18 cellular contexts compared by ENCODE assay signal in the genomic region with DNA sequence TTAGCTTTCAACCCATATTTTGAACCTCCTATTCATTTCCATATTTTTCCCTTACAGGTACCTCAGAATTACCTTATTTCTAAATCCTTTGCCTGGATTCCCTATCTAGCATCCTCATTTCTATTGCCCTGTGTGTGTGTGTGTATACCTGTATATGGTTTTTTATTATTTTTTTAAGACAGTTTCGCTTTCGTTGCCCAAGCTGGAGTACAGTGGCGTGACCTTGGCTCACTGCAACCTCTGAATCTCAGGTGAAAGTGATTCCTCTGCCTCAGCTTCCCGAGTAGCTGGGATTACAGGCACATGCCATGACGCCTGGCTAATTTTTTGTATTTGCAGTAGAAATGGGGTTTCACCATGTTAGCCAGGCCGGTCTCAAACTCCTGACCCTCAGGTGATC.
"Had no signal": no experiment of that assay in that cellular context is flagged by ENCODE, and none has a peak within 500 bp of the region (broad histone marks: within the 10 kb centered on the region; RNA-seq: fewer than 3 reads in every experiment).

No MANE protein-coding gene starts in this region.

- H3K36me3 Mint-ChIP-seq: T-cell had no signal

- H3K4me1 Mint-ChIP-seq: neural progenitor cell had no signal

- H3K36me3 ChIP-seq: left lung, neural progenitor cell, ovary, sigmoid colon, thyroid gland had no signal

- DNase-seq: activated CD4-positive, alpha-beta T cell treated with anti-CD3 and anti-CD28 coated beads, Interleukin-2, amount 50 U/mL, for 1 hour; activated CD8-positive, alpha-beta memory T cell treated with anti-CD3 and anti-CD28 coated beads for 24 hours; activated naive CD4-positive, alpha-beta T cell treated with anti-CD3 and anti-CD28 coated beads, Interleukin-2, amount 50 U/mL, for 16 hours; amniotic stem cell; caudate nucleus; hippocampal formation; left lung; ovary; sigmoid colon; stimulated activated CD4-positive, alpha-beta T cell treated with anti-CD3 and anti-CD28 coated beads, Interleukin-4, amount 100 ng/mL, for 1 hour; stimulated activated naive B cell treated with anti-CD40 and anti-IgM and Interleukin-4, amounts not matched to agents 10 μg/mL and 1 μg/mL and 100 μg/mL, for 72 hours; T-cell; T1000; thyroid gland had no signal

- H3K4me3 ChIP-seq: coronary artery, left lung, neural progenitor cell, ovary, sigmoid colon, thyroid gland had no signal

- H3K4me2 ChIP-seq: neural progenitor cell had no signal

- H3K4me3 Mint-ChIP-seq: neural progenitor cell; stimulated activated naive B cell treated with anti-CD40 and anti-IgM and Interleukin-4, amounts not matched to agents 10 μg/mL and 1 μg/mL and 100 μg/mL, for 72 hours; T-cell had no signal

- H3K9me3 ChIP-seq: left lung, ovary, sigmoid colon, thyroid gland had no signal

- ATAC-seq: activated CD4-positive, CD25-positive, alpha-beta regulatory T cell treated with anti-CD3 and anti-CD28 coated beads, Interleukin-2, amount 50 U/mL, for 24 hours; esophagus mucosa; left lung; stimulated activated naive B cell treated with anti-CD40 and anti-IgM and Interleukin-4, amounts not matched to agents 10 μg/mL and 1 μg/mL and 100 μg/mL, for 72 hours; T-cell had no signal

- H3K27ac Mint-ChIP-seq: neural progenitor cell; stimulated activated naive B cell treated with anti-CD40 and anti-IgM and Interleukin-4, amounts not matched to agents 10 μg/mL and 1 μg/mL and 100 μg/mL, for 72 hours; T-cell had no signal

- H2AFZ ChIP-seq: neural progenitor cell had no signal

- H3K4me1 ChIP-seq: neural progenitor cell had no signal

- H3K9me3 Mint-ChIP-seq: neural progenitor cell; stimulated activated naive B cell treated with anti-CD40 and anti-IgM and Interleukin-4, amounts not matched to agents 10 μg/mL and 1 μg/mL and 100 μg/mL, for 72 hours; T-cell had no signal

- H3K27me3 Mint-ChIP-seq: stimulated activated naive B cell treated with anti-CD40 and anti-IgM and Interleukin-4, amounts not matched to agents 10 μg/mL and 1 μg/mL and 100 μg/mL, for 72 hours; T-cell had no signal

- H3K27ac ChIP-seq: coronary artery, left lung, neural progenitor cell, thyroid gland had no signal

- H3K27me3 ChIP-seq: left lung, neural progenitor cell, ovary, sigmoid colon, thyroid gland had no signal
